17 cellular contexts compared by ENCODE assay signal in genomic region chr2:88556026-88556425, GRCh38.
"Had no signal": no experiment of that assay in that cellular context is flagged by ENCODE, and none has a peak within 500 bp of the region (broad histone marks: within the 10 kb centered on the region; RNA-seq: fewer than 3 reads in every experiment).

No MANE protein-coding gene starts in this region.

- H3K4me3 Mint-ChIP-seq: activated CD4-positive, alpha-beta T cell treated with anti-CD3 and anti-CD28 coated beads for 36 hours; activated T-helper 1 cell treated with anti-CD3 and anti-CD28 coated beads, Interleukin-12 subunit alpha, Interleukin-12 subunit beta, Interleukin-2, Interleukin-4 antibody, amounts not matched to agents 30 ng/mL and 10 ng/mL and 1 ng/mL, durations not matched to agents 14 hours and 24 hours and 36 hours; brain; natural killer cell; stimulated activated memory B cell treated with anti-CD40 and anti-IgM and Interleukin-4, amounts not matched to agents 10 μg/mL and 1 μg/mL and 100 μg/mL, for 72 hours had no signal

- DNase-seq: activated CD4-positive, alpha-beta T cell treated with anti-CD3 and anti-CD28 coated beads for 36 hours; activated CD4-positive, alpha-beta T cell treated with anti-CD3 and anti-CD28 coated beads, Interleukin-2, amount 50 U/mL, for 48 hours; activated gamma-delta T cell treated with Interleukin-2 at 50 U/mL for 16 hours; central memory CD4-positive, alpha-beta T cell; colonic mucosa; effector CD8-positive, alpha-beta T cell; heart right ventricle; mesendoderm; natural killer cell; sigmoid colon; stimulated activated CD4-positive, alpha-beta T cell treated with anti-CD3 and anti-CD28 coated beads, Interleukin-4, amount 100 ng/mL, for 4 hours; upper lobe of right lung; WERI-Rb-1 had no signal

- ATAC-seq: activated CD4-positive, alpha-beta T cell treated with anti-CD3 and anti-CD28 coated beads for 36 hours; gastroesophageal sphincter; heart right ventricle; natural killer cell; stimulated activated memory B cell treated with anti-CD40 and anti-IgM and Interleukin-4, amounts not matched to agents 10 μg/mL and 1 μg/mL and 100 μg/mL, for 72 hours; upper lobe of right lung had no signal

- H3K27ac Mint-ChIP-seq: activated CD4-positive, alpha-beta T cell treated with anti-CD3 and anti-CD28 coated beads for 36 hours; activated T-helper 1 cell treated with anti-CD3 and anti-CD28 coated beads, Interleukin-12 subunit alpha, Interleukin-12 subunit beta, Interleukin-2, Interleukin-4 antibody, amounts not matched to agents 30 ng/mL and 10 ng/mL and 1 ng/mL, durations not matched to agents 14 hours and 24 hours and 36 hours; natural killer cell; stimulated activated memory B cell treated with anti-CD40 and anti-IgM and Interleukin-4, amounts not matched to agents 10 μg/mL and 1 μg/mL and 100 μg/mL, for 72 hours had no signal

- H3K4me1 Mint-ChIP-seq: brain had no signal

- H3K9me3 Mint-ChIP-seq: activated T-helper 1 cell treated with anti-CD3 and anti-CD28 coated beads, Interleukin-12 subunit alpha, Interleukin-12 subunit beta, Interleukin-2, Interleukin-4 antibody, amounts not matched to agents 30 ng/mL and 10 ng/mL and 1 ng/mL, durations not matched to agents 14 hours and 24 hours and 36 hours; brain; natural killer cell; stimulated activated memory B cell treated with anti-CD40 and anti-IgM and Interleukin-4, amounts not matched to agents 10 μg/mL and 1 μg/mL and 100 μg/mL, for 72 hours had no signal

- H3K27me3 Mint-ChIP-seq: brain; stimulated activated memory B cell treated with anti-CD40 and anti-IgM and Interleukin-4, amounts not matched to agents 10 μg/mL and 1 μg/mL and 100 μg/mL, for 72 hours had no signal
